1 cellular context compared by ENCODE assay signal in genomic region chr1:21255284-21255942, GRCh38.
TF ChIP-seq lines count a peak whose summit lies in the region.

No MANE protein-coding gene starts in this region.

TF ChIP-seq in HepG2, 621 proteins besides CTCF, POLR2A, EP300 and RAD21 (continued from another document and continues in another):
- TF ChIP-seq IRF1 (CRISPR knock-in tag; IDR thresholded peaks at IDR 0.05; ENCODE audit: low read depth) (no peak), ATAD3A (CRISPR knock-in tag; IDR thresholded peaks at IDR 0.05) (no peak), KLF13 (CRISPR knock-in tag; IDR thresholded peaks at IDR 0.05) (no peak), NKX3-1 (CRISPR knock-in tag; IDR thresholded peaks at IDR 0.05) (no peak), ZNF446 (CRISPR knock-in tag; IDR thresholded peaks at IDR 0.05) (no peak), ZNF746 (CRISPR knock-in tag; IDR thresholded peaks at IDR 0.05) (0 out of 2 replicates have a peak, but pooled peaks have one; percentile 63), ZSCAN31 (CRISPR knock-in tag; IDR thresholded peaks at IDR 0.05; ENCODE audit: low read depth) (0 out of 2 replicates have a peak, but pooled peaks have one; percentile 55), ZNF33A (CRISPR knock-in tag; IDR thresholded peaks at IDR 0.05; ENCODE audit: borderline replicate concordance) (no peak), ZNF816 (CRISPR knock-in tag; IDR thresholded peaks at IDR 0.05; ENCODE audit: borderline replicate concordance) (no peak), SETDB1 (CRISPR knock-in tag; IDR thresholded peaks at IDR 0.05; ENCODE audit: borderline replicate concordance) (no peak), SIX4 (CRISPR knock-in tag; IDR thresholded peaks at IDR 0.05) (no peak), KMT2A (CRISPR knock-in tag; IDR thresholded peaks at IDR 0.05) (no peak), ZNF326 (CRISPR knock-in tag; IDR thresholded peaks at IDR 0.05; ENCODE audit: borderline replicate concordance) (no peak), AHDC1 (CRISPR knock-in tag; IDR thresholded peaks at IDR 0.05; ENCODE audit: borderline replicate concordance) (no peak), KLF15 (CRISPR knock-in tag; IDR thresholded peaks at IDR 0.05; ENCODE audit: borderline replicate concordance) (no peak), ZNF543 (CRISPR knock-in tag; IDR thresholded peaks at IDR 0.05) (no peak), HNF4A (CRISPR knock-in tag; IDR thresholded peaks at IDR 0.05) (no peak), DBP (CRISPR knock-in tag; IDR thresholded peaks at IDR 0.05; ENCODE audit: not compliant biosample characterization) (no peak), FOXK2 (IDR thresholded peaks at IDR 0.05) (no peak), ZNF333 (CRISPR knock-in tag; IDR thresholded peaks at IDR 0.05; ENCODE audit: borderline replicate concordance) (no peak), SALL1 (CRISPR knock-in tag; IDR thresholded peaks at IDR 0.05) (peak; percentile 58), DZIP1 (CRISPR knock-in tag; IDR thresholded peaks at IDR 0.05) (no peak), PLRG1 (conservative IDR thresholded peaks at IDR 0.05) (no peak), SMARCE1 (IDR thresholded peaks at IDR 0.05; ENCODE audit: borderline replicate concordance) (no peak), ZBTB33 (CRISPR knock-in tag; IDR thresholded peaks at IDR 0.05) (0 out of 2 replicates have a peak, but pooled peaks have one; percentile 59), ZNF879 (CRISPR knock-in tag; IDR thresholded peaks at IDR 0.05) (no peak), ZFP82 (CRISPR knock-in tag; IDR thresholded peaks at IDR 0.05; ENCODE audit: borderline replicate concordance) (no peak), ZBTB14 (CRISPR knock-in tag; IDR thresholded peaks at IDR 0.05) (no peak), THAP8 (CRISPR knock-in tag; IDR thresholded peaks at IDR 0.05; ENCODE audit: borderline replicate concordance) (no peak), ZBTB7B (CRISPR knock-in tag; IDR thresholded peaks at IDR 0.05) (no peak), FOXA1 (IDR thresholded peaks at IDR 0.05) (no peak), FOXA1 (CRISPR knock-in tag; IDR thresholded peaks at IDR 0.05) (no peak), ZNF292 (CRISPR knock-in tag; IDR thresholded peaks at IDR 0.05; ENCODE audit: borderline replicate concordance, low read depth) (no peak), THAP11 (CRISPR knock-in tag; IDR thresholded peaks at IDR 0.05) (peak; percentile 28; the same call in 1 of the 2 replicates), DPF2 (CRISPR knock-in tag; IDR thresholded peaks at IDR 0.05; ENCODE audit: borderline replicate concordance, low read depth) (no peak), GPN1 (CRISPR knock-in tag; IDR thresholded peaks at IDR 0.05; ENCODE audit: borderline replicate concordance) (no peak), SIN3A (IDR thresholded peaks at IDR 0.05; ENCODE audit: borderline replicate concordance, low read depth, low read length) (no peak), ZNF17 (CRISPR knock-in tag; IDR thresholded peaks at IDR 0.05) (no peak), YEATS4 (CRISPR knock-in tag; IDR thresholded peaks at IDR 0.05; ENCODE audit: borderline replicate concordance) (no peak), HOXA7 (CRISPR knock-in tag; IDR thresholded peaks at IDR 0.05) (no peak), RBFOX2 (IDR thresholded peaks at IDR 0.05; ENCODE audit: low read depth, low read length) (no peak), KAT8 (CRISPR knock-in tag; IDR thresholded peaks at IDR 0.05) (no peak), ZNF550 (CRISPR knock-in tag; IDR thresholded peaks at IDR 0.05; ENCODE audit: borderline replicate concordance) (no peak), ZNF160 (CRISPR knock-in tag; IDR thresholded peaks at IDR 0.05) (no peak), HBP1 (CRISPR knock-in tag; IDR thresholded peaks at IDR 0.05; ENCODE audit: low read depth) (peak; percentile 46; the same call in 1 of the 2 replicates), JARID2 (CRISPR knock-in tag; IDR thresholded peaks at IDR 0.05; ENCODE audit: insufficient replicate concordance) (no peak), ZNF124 (CRISPR knock-in tag; IDR thresholded peaks at IDR 0.05) (no peak), ATF5 (CRISPR knock-in tag; IDR thresholded peaks at IDR 0.05; ENCODE audit: low read depth) (no peak), HNRNPK (IDR thresholded peaks at IDR 0.05; ENCODE audit: low read depth, low read length, poor library complexity, severe bottlenecking) (no peak), MAFF (IDR thresholded peaks at IDR 0.05; ENCODE audit: low read depth, low read length) (no peak), ZNF383 (CRISPR knock-in tag; IDR thresholded peaks at IDR 0.05; ENCODE audit: borderline replicate concordance) (no peak), SMC3 (IDR thresholded peaks at IDR 0.05; ENCODE audit: low read length) (peak; percentile 99), NFYB (CRISPR knock-in tag; IDR thresholded peaks at IDR 0.05) (no peak), KDM5A (IDR thresholded peaks at IDR 0.05; ENCODE audit: borderline replicate concordance, low read length) (no peak), ZNF607 (CRISPR knock-in tag; IDR thresholded peaks at IDR 0.05; ENCODE audit: borderline replicate concordance) (no peak), ZNF350 (CRISPR knock-in tag; IDR thresholded peaks at IDR 0.05; ENCODE audit: borderline replicate concordance, low read depth) (0 out of 2 replicates have a peak, but pooled peaks have one; percentile 16), ZNF790 (CRISPR knock-in tag; IDR thresholded peaks at IDR 0.05; ENCODE audit: borderline replicate concordance) (no peak), POGZ (CRISPR knock-in tag; IDR thresholded peaks at IDR 0.05) (no peak), ZNF557 (CRISPR knock-in tag; IDR thresholded peaks at IDR 0.05) (no peak), SAP130 (CRISPR knock-in tag; IDR thresholded peaks at IDR 0.05; ENCODE audit: low read depth) (peak; percentile 39; the same call in 1 of the 2 replicates), DMAP1 (CRISPR knock-in tag; IDR thresholded peaks at IDR 0.05) (no peak), KAT7 (CRISPR knock-in tag; IDR thresholded peaks at IDR 0.05; ENCODE audit: borderline replicate concordance) (no peak), ZNF3 (CRISPR knock-in tag; IDR thresholded peaks at IDR 0.05) (no peak)
